ENCODE assay signal across 25 cellular contexts in the genomic region with DNA sequence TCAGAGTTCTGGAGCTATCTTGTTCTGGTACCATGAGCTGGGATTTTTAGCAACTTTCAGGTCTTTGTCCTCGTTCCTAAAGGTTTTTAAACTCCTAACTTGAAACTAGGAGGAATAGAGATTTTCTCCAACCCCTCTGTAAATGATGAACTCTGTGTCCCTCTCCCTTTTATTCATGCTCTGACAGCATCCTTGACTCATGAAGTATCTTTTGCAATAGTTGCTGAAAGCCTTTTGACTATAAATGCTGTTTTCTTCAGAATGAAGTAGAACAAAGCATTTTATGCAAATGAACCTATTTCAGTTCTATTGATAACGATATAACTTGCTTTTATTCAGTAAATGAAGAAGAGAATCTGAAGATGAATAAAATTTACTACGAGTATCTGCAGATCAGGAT.
"Had no signal": no experiment of that assay in that cellular context is flagged by ENCODE, and none has a peak within 500 bp of the region (broad histone marks: within the 10 kb centered on the region; RNA-seq: fewer than 3 reads in every experiment).

No MANE protein-coding gene starts in this region.

- H3K4me1 ChIP-seq: colonic mucosa had no signal

- H3K9me3 ChIP-seq: body of pancreas, colonic mucosa, heart right ventricle, lower lobe of right lung, upper lobe of left lung had no signal

- H3K27ac ChIP-seq: cardiac muscle cell, colonic mucosa had no signal

- H3K4me3 ChIP-seq: body of pancreas, cardiac muscle cell, colonic mucosa, heart right ventricle, lower lobe of right lung, upper lobe of left lung had no signal

- H3K36me3 ChIP-seq: cardiac muscle cell, colonic mucosa, heart right ventricle, lower lobe of right lung, upper lobe of left lung had no signal

- H3K27me3 ChIP-seq: body of pancreas, cardiac muscle cell, colonic mucosa, heart right ventricle, upper lobe of left lung had no signal

- DNase-seq: activated CD4-positive, alpha-beta T cell treated with anti-CD3 and anti-CD28 coated beads for 48 hours; activated CD4-positive, CD25-positive, alpha-beta regulatory T cell; activated CD8-positive, alpha-beta T cell treated with anti-CD3 and anti-CD28 coated beads for 36 hours; activated gamma-delta T cell treated with Interleukin-2 at 50 U/mL for 16 hours; activated T-cell treated with anti-CD3 and anti-CD28 coated beads, Interleukin-2, amount 50 U/mL, for 4 hours; cerebellar nuclear complex; colonic mucosa; effector CD8-positive, alpha-beta T cell; kidney glomerular epithelial cell; lower lobe of right lung; mesendoderm; natural killer cell; small intestine; stimulated activated CD4-positive, alpha-beta T cell treated with anti-CD3 and anti-CD28 coated beads, Interleukin-1b, Interleukin-23, amount 100 ng/mL, for 48 hours; stimulated activated CD4-positive, alpha-beta T cell treated with anti-CD3 and anti-CD28 coated beads, Interleukin-4, amount 100 ng/mL, for 4 hours; stimulated activated CD8-positive, alpha-beta memory T cell treated with anti-CD3 and anti-CD28 coated beads, Interleukin-4, amount 100 ng/mL, for 48 hours; stimulated activated naive CD8-positive, alpha-beta T cell treated with anti-CD3 and anti-CD28 coated beads, Interleukin-15, amount 100 ng/mL, for 72 hours; T-cell; upper lobe of left lung had no signal

- ATAC-seq: activated CD8-positive, alpha-beta T cell treated with anti-CD3 and anti-CD28 coated beads for 36 hours; activated naive CD4-positive, alpha-beta T cell treated with anti-CD3 and anti-CD28 coated beads, Interleukin-2, amount 50 U/mL, for 72 hours; activated T-cell treated with anti-CD3 and anti-CD28 coated beads, Interleukin-2, amount 50 U/mL, for 4 hours; activated T-helper 17 cell treated with anti-CD3 and anti-CD28 coated beads, Interleukin-2, amount 50 U/mL, for 72 hours; natural killer cell; stimulated activated memory B cell treated with anti-CD40 and anti-IgM and Interleukin-4, amounts not matched to agents 10 μg/mL and 1 μg/mL and 100 μg/mL, for 72 hours; stimulated activated naive CD8-positive, alpha-beta T cell treated with anti-CD3 and anti-CD28 coated beads, Interleukin-15, amount 100 ng/mL, for 72 hours; T-cell had no signal
